Comparison of ENCODE assay signal across 1 cellular context in the genomic region with DNA sequence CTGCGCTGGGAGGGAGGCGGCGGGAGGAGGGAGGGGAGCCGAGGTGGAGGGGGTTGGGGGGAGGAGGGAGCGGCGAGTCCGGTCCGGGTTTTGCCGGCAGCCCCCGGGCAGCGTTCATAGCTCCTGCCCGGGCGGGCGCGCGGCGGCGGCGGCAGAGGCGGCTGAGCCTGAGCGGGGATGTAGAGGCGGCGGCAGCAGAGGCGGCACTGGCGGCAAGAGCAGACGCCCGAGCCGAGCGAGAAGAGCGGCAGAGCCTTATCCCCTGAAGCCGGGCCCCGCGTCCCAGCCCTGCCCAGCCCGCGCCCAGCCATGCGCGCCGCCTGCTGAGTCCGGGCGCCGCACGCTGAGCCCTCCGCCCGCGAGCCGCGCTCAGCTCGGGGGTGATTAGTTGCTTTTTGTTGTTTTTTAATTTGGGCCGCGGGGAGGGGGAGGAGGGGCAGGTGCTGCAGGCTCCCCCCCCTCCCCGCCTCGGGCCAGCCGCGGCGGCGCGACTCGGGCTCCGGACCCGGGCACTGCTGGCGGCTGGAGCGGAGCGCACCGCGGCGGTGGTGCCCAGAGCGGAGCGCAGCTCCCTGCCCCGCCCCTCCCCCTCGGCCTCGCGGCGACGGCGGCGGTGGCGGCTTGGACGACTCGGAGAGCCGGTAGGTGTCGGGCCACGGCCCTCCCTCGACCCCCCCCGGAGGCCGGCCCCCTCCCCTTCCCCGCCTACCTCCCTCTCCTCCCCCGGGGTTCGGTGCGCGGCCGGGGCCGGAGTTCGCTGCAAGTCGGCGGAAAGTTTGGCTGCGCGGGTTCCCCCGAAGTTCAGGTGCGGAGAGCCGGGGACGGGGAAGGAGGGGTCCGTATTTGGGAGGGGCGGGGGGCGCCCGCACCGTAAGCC.
TF ChIP-seq lines count a peak whose summit lies in the region.

TSS of gene CXXC5 (plus strand) at position 145 of the 877 bp plus-strand sequence. CDS start 32,175 bp downstream, outside the sequence.

TF ChIP-seq in liver, 16 proteins besides CTCF, POLR2A, EP300 and RAD21 (continued from another document):
- TF ChIP-seq SP1 (IDR thresholded peaks at IDR 0.05), result no peak
- TF ChIP-seq FOXA1 (IDR thresholded peaks at IDR 0.05), result no peak
- TF ChIP-seq JUND (IDR thresholded peaks at IDR 0.05), result no peak
- TF ChIP-seq NR2F2 (IDR thresholded peaks at IDR 0.05), result no peak
- no peak for TF ChIP-seq GABPA (IDR thresholded peaks at IDR 0.05 in 1 of 2, conservative IDR thresholded peaks at IDR 0.05 in 1 of 2)
